ENCODE assay signal across 20 cellular contexts in the genomic region with DNA sequence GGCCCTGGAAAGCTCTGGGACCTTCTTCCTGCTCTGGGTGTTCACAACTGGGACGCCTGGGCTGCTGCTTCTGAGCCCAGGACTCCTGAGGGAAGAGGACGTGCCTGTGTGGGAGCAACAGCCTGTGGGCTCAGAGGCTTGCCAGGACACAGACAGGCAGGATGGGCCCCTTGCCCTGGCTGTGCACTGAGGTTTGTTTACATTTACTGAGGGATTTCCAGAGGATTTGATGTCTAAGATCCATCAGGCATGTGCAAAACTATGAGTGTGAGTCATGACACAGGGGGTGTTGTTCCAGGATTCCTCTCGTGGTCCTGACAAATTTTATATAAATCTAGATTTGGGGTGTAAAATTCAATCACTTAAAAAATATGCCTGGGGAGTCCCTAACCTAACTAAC.
DNase-seq lines count a peak whose midpoint lies in the region; TF ChIP-seq lines count a peak whose summit lies in the region.
"Had no signal": no experiment of that assay in that cellular context is flagged by ENCODE, and none has a peak within 500 bp of the region (broad histone marks: within the 10 kb centered on the region; RNA-seq: fewer than 3 reads in every experiment).

No MANE protein-coding gene starts in this region.

- DNase-seq in amniotic epithelial cell (ENCODE audit: low read depth) (peak; percentile 89), foreskin fibroblast (peak; percentile 18 to 52), smooth muscle cell of the brain vasculature (ENCODE audit: low read depth, low spot score) (peak; percentile 15), NCI-H345 (lab: John Stamatoyannopoulos, UW) (no peak), SIG-M5 (lab: John Stamatoyannopoulos, UW) (no peak), NCI-H1092 (lab: John Stamatoyannopoulos, UW) (no peak)
- DNase-seq in stimulated activated CD4-positive, alpha-beta T cell treated with anti-CD3 and anti-CD28 coated beads, Interleukin-12 subunit alpha, Interleukin-12 subunit beta, amount 100 ng/mL, for 4 hours: no peak
- DNase-seq: activated CD4-positive, alpha-beta T cell treated with anti-CD3 and anti-CD28 coated beads, Interleukin-2, amount 50 U/mL, for 4 hours; amygdala; CD4-positive, alpha-beta memory T cell; GF-D8; head of caudate nucleus; naive thymus-derived CD4-positive, alpha-beta T cell; NCI-H1694 treated with DMSO at 0.1 percent for 48 hours; NCI-H526; RPMI8226; T1000; transverse colon had no signal

- no peaks in the 10 kb centered on the region for H3K4me1 ChIP-seq in HEK293 (ENCODE audit: control insufficient read depth, insufficient read depth, low read length)

- TF ChIP-seq CTCF in HEK293 (tag by site-specific recombination; IDR thresholded peaks at IDR 0.05): no peak
- TF ChIP-seq CTCF in foreskin fibroblast (IDR thresholded peaks at IDR 0.05; ENCODE audit: low read depth, low read length): no peak

- CTCF ChIA-PET in HEK293 (lab: Yijun Ruan, JAX): no interaction called here

- H3K36me3 ChIP-seq in HEK293 (ENCODE audit: control insufficient read depth in 2 of 2, insufficient read depth in 1 of 2, low read length in 2 of 2): no peaks in the 10 kb centered on the region
- H3K36me3 ChIP-seq: transverse colon had no signal

- POLR2A ChIA-PET in HEK293 (lab: Yijun Ruan, JAX): no interaction called here

- no peak overlapping the region for H3K27ac ChIP-seq in HEK293 (ENCODE audit: extremely low read depth, low read depth, low read length)
- H3K27ac ChIP-seq: KMS-11 had no signal

- H3K9me3 ChIP-seq in HEK293 (ENCODE audit: control insufficient read depth, insufficient read depth, low read depth, low read length): no peaks in the 10 kb centered on the region
- H3K9me3 ChIP-seq: transverse colon had no signal

- no peak overlapping the region for H3K4me3 ChIP-seq in HEK293 (ENCODE audit: low read depth, low read length)
- H3K4me3 ChIP-seq in foreskin fibroblast (ENCODE audit: low read depth in 1 of 2, low read length in 2 of 2): no peak overlapping the region
- H3K4me3 ChIP-seq: transverse colon had no signal

TF ChIP-seq in HEK293, 187 proteins besides CTCF, POLR2A, EP300 and RAD21:
- no peak for TF ChIP-seq ZNF747 (tag by site-specific recombination; IDR thresholded peaks at IDR 0.05)
- TF ChIP-seq, protein P1, sequence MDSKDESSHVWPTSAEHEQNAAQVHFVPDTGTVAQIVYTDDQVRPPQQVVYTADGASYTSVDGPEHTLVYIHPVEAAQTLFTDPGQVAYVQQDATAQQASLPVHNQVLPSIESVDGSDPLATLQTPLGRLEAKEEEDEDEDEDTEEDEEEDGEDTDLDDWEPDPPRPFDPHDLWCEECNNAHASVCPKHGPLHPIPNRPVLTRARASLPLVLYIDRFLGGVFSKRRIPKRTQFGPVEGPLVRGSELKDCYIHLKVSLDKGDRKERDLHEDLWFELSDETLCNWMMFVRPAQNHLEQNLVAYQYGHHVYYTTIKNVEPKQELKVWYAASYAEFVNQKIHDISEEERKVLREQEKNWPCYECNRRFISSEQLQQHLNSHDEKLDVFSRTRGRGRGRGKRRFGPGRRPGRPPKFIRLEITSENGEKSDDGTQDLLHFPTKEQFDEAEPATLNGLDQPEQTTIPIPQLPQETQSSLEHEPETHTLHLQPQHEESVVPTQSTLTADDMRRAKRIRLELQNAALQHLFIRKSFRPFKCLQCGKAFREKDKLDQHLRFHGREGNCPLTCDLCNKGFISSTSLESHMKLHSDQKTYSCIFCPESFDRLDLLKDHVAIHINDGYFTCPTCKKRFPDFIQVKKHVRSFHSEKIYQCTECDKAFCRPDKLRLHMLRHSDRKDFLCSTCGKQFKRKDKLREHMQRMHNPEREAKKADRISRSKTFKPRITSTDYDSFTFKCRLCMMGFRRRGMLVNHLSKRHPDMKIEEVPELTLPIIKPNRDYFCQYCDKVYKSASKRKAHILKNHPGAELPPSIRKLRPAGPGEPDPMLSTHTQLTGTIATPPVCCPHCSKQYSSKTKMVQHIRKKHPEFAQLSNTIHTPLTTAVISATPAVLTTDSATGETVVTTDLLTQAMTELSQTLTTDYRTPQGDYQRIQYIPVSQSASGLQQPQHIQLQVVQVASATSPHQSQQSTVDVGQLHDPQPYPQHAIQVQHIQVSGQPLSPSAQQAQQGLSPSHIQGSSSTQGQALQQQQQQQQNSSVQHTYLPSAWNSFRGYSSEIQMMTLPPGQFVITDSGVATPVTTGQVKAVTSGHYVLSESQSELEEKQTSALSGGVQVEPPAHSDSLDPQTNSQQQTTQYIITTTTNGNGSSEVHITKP (tag by site-specific recombination; IDR thresholded peaks at IDR 0.05): peak; percentile 61

Comparison
In these comparisons a context has a peak if more than half of its experiments do, and no peak if none do; other contexts are left out.
1. DNase-seq: peak in amniotic epithelial cell (single experiment), foreskin fibroblast (2 of 2) and smooth muscle cell of the brain vasculature (single experiment); none in stimulated activated CD4-positive, alpha-beta T cell treated with anti-CD3 and anti-CD28 coated beads, Interleukin-12 subunit alpha, Interleukin-12 subunit beta, amount 100 ng/mL, for 4 hours (single experiment), NCI-H345 (single experiment), SIG-M5 (single experiment) and NCI-H1092 (single experiment).